ENCODE assay signal across 8 cellular contexts in the genomic region with DNA sequence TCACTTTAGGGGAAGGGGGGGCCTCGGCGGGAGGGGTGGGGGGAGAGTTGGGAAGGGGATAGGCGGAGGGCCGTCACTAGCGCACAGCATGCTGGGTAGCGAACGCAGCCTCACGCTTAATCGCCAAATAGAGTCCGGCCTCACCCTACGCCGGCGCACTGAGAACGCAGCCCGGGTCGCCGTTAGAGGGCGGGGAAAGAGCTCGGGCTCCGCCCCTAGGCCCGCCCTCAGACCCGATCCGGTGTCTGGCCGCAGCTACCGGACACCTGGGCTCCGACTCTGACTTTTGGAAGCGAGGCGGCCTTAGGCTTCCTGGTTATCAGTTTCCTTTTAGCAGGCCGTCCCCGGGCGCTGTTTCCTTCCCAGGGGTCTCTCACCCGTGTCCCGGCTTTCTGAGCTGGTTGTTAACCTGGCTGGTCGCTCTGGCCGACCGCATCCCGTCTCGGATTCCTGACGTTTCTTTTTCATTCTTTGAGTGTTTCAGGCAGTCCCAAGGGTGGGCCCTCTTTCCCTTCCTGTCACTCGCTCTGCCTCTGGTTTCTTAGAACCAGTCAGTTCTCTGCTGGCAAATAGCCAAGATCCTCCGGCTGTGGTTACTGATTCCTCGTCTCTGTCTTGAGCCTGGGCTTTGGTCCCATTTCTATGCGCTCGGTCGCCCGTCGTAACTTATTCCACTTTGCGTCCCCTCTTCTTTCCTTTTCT. TPM values are rescaled to one million over a fixed set of nuclear protein-coding genes. Genes with fewer than 3 reads are reported as not detected.
DNase-seq lines count a peak whose midpoint lies in the region; ATAC-seq and TF ChIP-seq lines count a peak whose summit lies in the region.

No MANE protein-coding gene starts in this region.

- DNase-seq in CD1c-positive myeloid dendritic cell (ENCODE audit: extremely low spot score), result peak; percentile 94
- peak; percentile 87 for DNase-seq in NCI-H748 treated with DMSO at 0.1 percent for 48 hours (lab: John Stamatoyannopoulos, UW)
- peak; percentile 89 to 93 for DNase-seq in activated CD4-positive, alpha-beta T cell treated with anti-CD3 and anti-CD28 coated beads, Interleukin-2, amount 50 U/mL, for 48 hours
- peak; percentile 94 to 98 for DNase-seq in dermis microvascular lymphatic vessel endothelial cell (ENCODE audit: low read depth in 2 of 2)
- DNase-seq in right lobe of liver, result peak; percentile 98
- DNase-seq in stimulated activated CD4-positive, alpha-beta T cell treated with anti-CD3 and anti-CD28 coated beads, Interleukin-4, amount 100 ng/mL, for 24 hours, result peak; percentile 91

- peak overlapping the region; percentile 98 to 99 (median 98) for H3K27ac ChIP-seq in right lobe of liver

- H3K4me1 ChIP-seq in right lobe of liver, result peaks cover 0 to 8% (median 0%) of the 10 kb centered on the region in 4 donors

- H3K9me3 ChIP-seq in right lobe of liver, result no peaks in the 10 kb centered on the region

- no peaks in the 10 kb centered on the region for H3K27me3 ChIP-seq in right lobe of liver

- peak; percentile 96 for ATAC-seq in GM19397 (IDR thresholded peaks at IDR 0.05; ENCODE audit: unreplicated experiment)
- ATAC-seq in HG03565 (IDR thresholded peaks at IDR 0.05; ENCODE audit: unreplicated experiment), result peak; percentile 87
- ATAC-seq in right lobe of liver, result peak; percentile 91 to 98 (median 93)

- TF ChIP-seq CTCF in right lobe of liver (IDR thresholded peaks at IDR 0.05), result peak in 1 of 4 donors; percentile 17

- H3K4me3 ChIP-seq in right lobe of liver, result peak overlapping the region; percentile 92 to 95 (median 93)

- intact Hi-C loops in right lobe of liver (cut with DNase I), result no loop called here

- H3K36me3 ChIP-seq in right lobe of liver, result no peaks in the 10 kb centered on the region

- WGBS in right lobe of liver (ENCODE audit: insufficient coverage, low coverage, low lambda C conversion rate, missing lambda C conversion rate), result under 1% methylated on average over 23 of the region's 48 CpGs

- peak; percentile 94 for TF ChIP-seq POLR2A in right lobe of liver (IDR thresholded peaks at IDR 0.05)

RNA-seq across cellular contexts. Expression of gene STRN3, which starts 0.4 kb away (rescaled TPM):
- total RNA-seq in dermis microvascular lymphatic vessel endothelial cell (43.2 and 45.7 TPM in 2 replicates), right lobe of liver (10 to 100 TPM; 19.5 to 28.0 (median 21.5) TPM)

RNA-seq across cellular contexts. Expression of gene AP4S1, which starts 1.1 kb away (rescaled TPM):
- total RNA-seq in dermis microvascular lymphatic vessel endothelial cell (3.3 and 4.4 TPM in 2 replicates), right lobe of liver (1 to 10 TPM; 2.0 to 5.3 (median 2.5) TPM)

Comparison
In these comparisons a context has a peak if more than half of its experiments do, and no peak if none do; other contexts are left out.
1. Peak in every context shown above with its lines: DNase-seq, ATAC-seq, H3K4me3 ChIP-seq and H3K27ac ChIP-seq.